In genomic region chr1:243473281-243474210, GRCh38 we compare ENCODE assay signal across 9 cellular contexts.
DNase-seq lines count a peak whose midpoint lies in the region; ATAC-seq and TF ChIP-seq lines count a peak whose summit lies in the region.
"Had no signal": no experiment of that assay in that cellular context is flagged by ENCODE, and none has a peak within 500 bp of the region (broad histone marks: within the 10 kb centered on the region; RNA-seq: fewer than 3 reads in every experiment).

No MANE protein-coding gene starts in this region.

- no peak for TF ChIP-seq CTCF in GM10266 (IDR thresholded peaks at IDR 0.05; ENCODE audit: control insufficient read depth, insufficient read depth, low read depth, missing control alignments)
- no peak for TF ChIP-seq CTCF in glutamatergic neuron (IDR thresholded peaks at IDR 0.05; ENCODE audit: partially characterized antibody, unreplicated experiment)
- TF ChIP-seq CTCF in gastrocnemius medialis (IDR thresholded peaks at IDR 0.05 in 4 of 5, conservative IDR thresholded peaks at IDR 0.05 in 1 of 5): no peak

- in situ Hi-C loops in gastrocnemius medialis (cut with MboI; ENCODE audit: low sequenced_read_pairs in 4 of 4): no loop called here

- H3K4me1 Mint-ChIP-seq in T-helper 17 cell (peaks cover 4% of the 10 kb centered on the region), glutamatergic neuron (ENCODE audit: low read depth, unreplicated experiment) (peaks cover 78% of the 10 kb centered on the region)

- no peaks in the 10 kb centered on the region for H3K9me3 ChIP-seq in T-helper 17 cell (ENCODE audit: control insufficient read depth, low read length, poor library complexity, severe bottlenecking)
- H3K9me3 ChIP-seq in gastrocnemius medialis: no peaks in the 10 kb centered on the region

- H3K4me3 ChIP-seq in gastrocnemius medialis: peak overlapping the region; percentile 24 to 37 (median 27)

- no peak for TF ChIP-seq POLR2A in gastrocnemius medialis (IDR thresholded peaks at IDR 0.05)

- H3K4me3 Mint-ChIP-seq in T-helper 17 cell (peak overlapping the region; percentile 70), glutamatergic neuron (ENCODE audit: unreplicated experiment) (peak overlapping the region; percentile 14)

- H3K27me3 ChIP-seq in gastrocnemius medialis: no peaks in the 10 kb centered on the region

- no peaks in the 10 kb centered on the region for H3K36me3 ChIP-seq in gastrocnemius medialis

- H3K4me1 ChIP-seq in gastrocnemius medialis: peaks cover 3 to 16% of the 10 kb centered on the region in 2 donors

- ATAC-seq in T-helper 17 cell (no peak), gastrocnemius medialis (peak in 1 of 2 donors; percentile 44), esophagus mucosa (no peak), GM18868 (IDR thresholded peaks at IDR 0.05; ENCODE audit: unreplicated experiment) (no peak)
- ATAC-seq: activated CD4-positive, CD25-positive, alpha-beta regulatory T cell treated with anti-CD3 and anti-CD28 coated beads, Interleukin-2, amount 50 U/mL, for 24 hours had no signal

- peak; percentile 33 for DNase-seq in GM10266 (ENCODE audit: extremely low spot score)
- DNase-seq in T-helper 17 cell: no peak
- no peak for DNase-seq in glutamatergic neuron
- no peak for DNase-seq in gastrocnemius medialis
- DNase-seq in UCSD-AML1 (lab: John Stamatoyannopoulos, UW; ENCODE audit: unreplicated experiment): no peak
- DNase-seq in activated CD4-positive, alpha-beta T cell treated with anti-CD3 and anti-CD28 coated beads, Interleukin-2, amount 50 U/mL, for 4 hours: no peak

- H3K27me3 Mint-ChIP-seq in T-helper 17 cell (no peaks in the 10 kb centered on the region), glutamatergic neuron (ENCODE audit: unreplicated experiment) (peaks cover 15% of the 10 kb centered on the region)

- H3K27ac ChIP-seq in gastrocnemius medialis: no peak overlapping the region

- H3K36me3 Mint-ChIP-seq in T-helper 17 cell (ENCODE audit: low read depth) (peaks cover 4% of the 10 kb centered on the region), glutamatergic neuron (ENCODE audit: unreplicated experiment) (no peaks in the 10 kb centered on the region)

- peaks cover 22% of the 10 kb centered on the region for H3K9me3 Mint-ChIP-seq in glutamatergic neuron (ENCODE audit: unreplicated experiment)

- H3K27ac Mint-ChIP-seq in T-helper 17 cell (peak overlapping the region; percentile 69), glutamatergic neuron (ENCODE audit: unreplicated experiment) (peak overlapping the region; percentile 100)

- intact Hi-C loops in gastrocnemius medialis (cut with DNase I; ENCODE audit: low total_unique reads): no loop called here
